Comparison of ENCODE assay signal across 8 cellular contexts in genomic region chr2:206442516-206442853, GRCh38. TPM values are rescaled to one million over a fixed set of nuclear protein-coding genes. Genes with fewer than 3 reads are reported as not detected.
DNase-seq lines count a peak whose midpoint lies in the region; ATAC-seq and TF ChIP-seq lines count a peak whose summit lies in the region.

No MANE protein-coding gene starts in this region.

- no peak for DNase-seq in activated naive CD4-positive, alpha-beta T cell treated with anti-CD3 and anti-CD28 coated beads for 36 hours
- no peak for DNase-seq in activated naive CD4-positive, alpha-beta T cell (lab: John Stamatoyannopoulos, UW)
- no peak for DNase-seq in WTC11 (ENCODE audit: low spot score)
- no peak for DNase-seq in thoracic aorta (ENCODE audit: low spot score)
- DNase-seq in GM03348 (ENCODE audit: low spot score) = no peak

- H3K4me1 ChIP-seq in iPS-20b (ENCODE audit: insufficient read depth, low read length) (peaks cover 27% of the 10 kb centered on the region; the same call in 1 of the 2 replicates), thoracic aorta (ENCODE audit: control insufficient read depth in 1 of 2, low read depth in 2 of 2) (peaks cover 3 to 9% of the 10 kb centered on the region in 2 donors)

- H3K27ac Mint-ChIP-seq in activated naive CD4-positive, alpha-beta T cell treated with anti-CD3 and anti-CD28 coated beads for 36 hours = no peak overlapping the region
- H3K27ac Mint-ChIP-seq in WTC11 = no peak overlapping the region

- peaks cover 36% of the 10 kb centered on the region for H3K27me3 ChIP-seq in iPS-20b (ENCODE audit: insufficient read depth, low read length)
- peaks cover 4% of the 10 kb centered on the region for H3K27me3 ChIP-seq in thoracic aorta (replicated peaks; ENCODE audit: insufficient read depth)

- H3K27me3 Mint-ChIP-seq in activated naive CD4-positive, alpha-beta T cell treated with anti-CD3 and anti-CD28 coated beads for 36 hours (ENCODE audit: low read depth) = peaks cover 59% of the 10 kb centered on the region
- H3K27me3 Mint-ChIP-seq in WTC11 (ENCODE audit: low read depth) = peaks cover 47% of the 10 kb centered on the region

- H3K4me3 Mint-ChIP-seq in activated naive CD4-positive, alpha-beta T cell treated with anti-CD3 and anti-CD28 coated beads for 36 hours = peak overlapping the region; percentile 70
- peak overlapping the region; percentile 76 for H3K4me3 Mint-ChIP-seq in WTC11

- TF ChIP-seq CTCF in WTC11 (IDR thresholded peaks at IDR 0.05) = no peak
- no peak for TF ChIP-seq CTCF in thoracic aorta (IDR thresholded peaks at IDR 0.05)

- intact Hi-C loops in activated naive CD4-positive, alpha-beta T cell treated with anti-CD3 and anti-CD28 coated beads for 36 hours (cut with micrococcal nuclease) = loop anchor here (2.0 to 5.0 kb wide), 2 partner anchors 90 to 168 kb away; partner anchors contain the start of gene ZDBF2

- H3K36me3 ChIP-seq in iPS-20b (ENCODE audit: insufficient read depth, low read depth, low read length) (no peaks in the 10 kb centered on the region), thoracic aorta (no peaks in the 10 kb centered on the region)

- no peaks in the 10 kb centered on the region for H3K36me3 Mint-ChIP-seq in activated naive CD4-positive, alpha-beta T cell treated with anti-CD3 and anti-CD28 coated beads for 36 hours (ENCODE audit: low read depth)
- no peaks in the 10 kb centered on the region for H3K36me3 Mint-ChIP-seq in WTC11

- POLR2A ChIA-PET in WTC11 (lab: Charles Lee) = no interaction called here

- no peaks in the 10 kb centered on the region for H3K9me3 Mint-ChIP-seq in activated naive CD4-positive, alpha-beta T cell treated with anti-CD3 and anti-CD28 coated beads for 36 hours
- H3K9me3 Mint-ChIP-seq in WTC11 = no peaks in the 10 kb centered on the region

- H3K9ac ChIP-seq in iPS-20b (ENCODE audit: low read depth, low read length) = peak overlapping the region; percentile 46; the same call in 1 of the 2 replicates

- no peak for ATAC-seq in WTC11
- no peak for ATAC-seq in thoracic aorta (ENCODE audit: insufficient number of reproducible peaks, low FRiP score, low read depth)
- ATAC-seq in GM21529 (IDR thresholded peaks at IDR 0.05; ENCODE audit: unreplicated experiment) = no peak
- ATAC-seq in HG03571 (IDR thresholded peaks at IDR 0.05; ENCODE audit: unreplicated experiment) = no peak

- H3K4me3 ChIP-seq in iPS-20b (ENCODE audit: low read length) (peak overlapping the region; percentile 82), thoracic aorta (peak overlapping the region; percentile 75)

- H3K9me3 ChIP-seq in iPS-20b (ENCODE audit: insufficient read depth, low read depth, low read length) = no peaks in the 10 kb centered on the region
- H3K9me3 ChIP-seq in thoracic aorta = no peaks in the 10 kb centered on the region

- peaks cover 13% of the 10 kb centered on the region for H3K4me1 Mint-ChIP-seq in activated naive CD4-positive, alpha-beta T cell treated with anti-CD3 and anti-CD28 coated beads for 36 hours (ENCODE audit: low read depth)
- H3K4me1 Mint-ChIP-seq in WTC11 = peaks cover 52% of the 10 kb centered on the region

- H3K27ac ChIP-seq in iPS-20b (ENCODE audit: low read length) = no peak overlapping the region
- no peak overlapping the region for H3K27ac ChIP-seq in thoracic aorta

- CTCF ChIA-PET in activated naive CD4-positive, alpha-beta T cell treated with anti-CD3 and anti-CD28 coated beads for 36 hours (lab: Charles Lee) = no interaction called here
- CTCF ChIA-PET in WTC11 (lab: Charles Lee) = no interaction called here

TF ChIP-seq in WTC11, 78 proteins besides CTCF, POLR2A, EP300 and RAD21:
- TF ChIP-seq ESRRA (CRISPR knock-in tag; IDR thresholded peaks at IDR 0.05; ENCODE audit: borderline replicate concordance) = no peak
- no peak for TF ChIP-seq TCF7 (CRISPR knock-in tag; IDR thresholded peaks at IDR 0.05; ENCODE audit: low read depth)
- no peak for TF ChIP-seq ATF6 (CRISPR knock-in tag; IDR thresholded peaks at IDR 0.05)

RNA-seq across cellular contexts. Expression of gene ADAM23, which starts 0.8 kb away (rescaled TPM):
- under 1 TPM; 0.10 to 0.42 TPM for total RNA-seq in activated naive CD4-positive, alpha-beta T cell treated with anti-CD3 and anti-CD28 coated beads for 36 hours
- total RNA-seq in WTC11 (2021) (24.3 to 26.0 TPM (median 24.6 TPM) in 3 replicates), thoracic aorta (1 to 10 TPM; 4.5 to 6.4 TPM)
